8 cellular contexts compared by ENCODE assay signal in genomic region chr20:667351-668034, GRCh38. TPM values are rescaled to one million over a fixed set of nuclear protein-coding genes. Genes with fewer than 3 reads are reported as not detected.
DNase-seq lines count a peak whose midpoint lies in the region; TF ChIP-seq lines count a peak whose summit lies in the region.

No MANE protein-coding gene starts in this region.

- H3K27ac Mint-ChIP-seq in CD14-positive monocyte (peak overlapping the region in 2 of 7 donors; percentile 17 to 58), brain (peak overlapping the region; percentile 53 to 90 (median 79))

- intact Hi-C loops in CD14-positive monocyte (cut with micrococcal nuclease) = loop anchor here in 1 of 2 donors (2.0 kb wide), 1 partner anchor 15 kb away; the partner anchor contains the start of gene SRXN1

- DNase-seq in CD14-positive monocyte (ENCODE audit: low spot score) (peak; percentile 60), HFF-Myc (ENCODE audit: extremely low read depth, low read depth) (no peak), T-helper 9 cell (peak; percentile 54), left kidney (ENCODE audit: low read depth, low spot score) (peak; percentile 50), kidney glomerular epithelial cell (lab: John Stamatoyannopoulos, UW) (no peak), NCI-H1092 (lab: John Stamatoyannopoulos, UW) (no peak)
- peak; percentile 40 for DNase-seq in stimulated activated CD8-positive, alpha-beta memory T cell treated with anti-CD3 and anti-CD28 coated beads, Interleukin-15, amount 100 ng/mL, for 1 hour (ENCODE audit: low read depth)

- H3K4me3 ChIP-seq in HFF-Myc (replicated peaks; ENCODE audit: low read depth, low read length) = no peak overlapping the region

- H3K4me1 Mint-ChIP-seq in CD14-positive monocyte (peaks cover 19% of the 10 kb centered on the region), brain (peaks cover 76% of the 10 kb centered on the region)

- H3K27me3 Mint-ChIP-seq in CD14-positive monocyte (ENCODE audit: low read depth in 3 of 3) = peaks cover 52 to 71% (median 56%) of the 10 kb centered on the region in 3 donors
- peaks cover 3% of the 10 kb centered on the region for H3K27me3 Mint-ChIP-seq in brain

- peaks cover 8 to 10% of the 10 kb centered on the region in 2 donors for H3K36me3 Mint-ChIP-seq in CD14-positive monocyte
- H3K36me3 Mint-ChIP-seq in brain = peaks cover 21% of the 10 kb centered on the region

- H3K4me3 Mint-ChIP-seq in CD14-positive monocyte (no peak overlapping the region), brain (peak overlapping the region in 4 of 5 experiments; percentile 28 to 48 (median 38))

- TF ChIP-seq CTCF in CD14-positive monocyte (IDR thresholded peaks at IDR 0.05) (peak; percentile 91), HFF-Myc (IDR thresholded peaks at IDR 0.05; ENCODE audit: low read depth, low read length, missing control alignments) (peak; percentile 98), brain (conservative IDR thresholded peaks at IDR 0.05) (peak; percentile 51 to 76)

- peaks cover 0 to 13% (median 10%) of the 10 kb centered on the region in 7 donors for H3K9me3 Mint-ChIP-seq in CD14-positive monocyte
- peaks cover 0 to 3% (median 0%) of the 10 kb centered on the region in 5 experiments for H3K9me3 Mint-ChIP-seq in brain

RNA-seq across cellular contexts. Expression of gene SCRT2, which starts 8.1 kb away (rescaled TPM):
- polyA plus RNA-seq in CD14-positive monocyte (not detected), brain (ENCODE audit: insufficient read depth, low read depth, low replicate concordance) (0.98 TPM)

RNA-seq across cellular contexts. Expression of gene SRXN1, which starts 14.5 kb away (rescaled TPM):
- polyA plus RNA-seq in CD14-positive monocyte (10 to 100 TPM; 56.6 to 62.4 TPM), brain (ENCODE audit: insufficient read depth, low read depth, low replicate concordance) (7.4 TPM)

RNA-seq across cellular contexts. Expression of gene TCF15, which starts 57.4 kb away (rescaled TPM):
- polyA plus RNA-seq in CD14-positive monocyte = not detected
- polyA plus RNA-seq in brain (ENCODE audit: insufficient read depth, low read depth, low replicate concordance) = 0.49 TPM

Comparison
In these comparisons a context has a peak if more than half of its experiments do, and no peak if none do; other contexts are left out.
1. DNase-seq: peak in CD14-positive monocyte (single experiment), T-helper 9 cell (single experiment), left kidney (single experiment) and stimulated activated CD8-positive, alpha-beta memory T cell treated with anti-CD3 and anti-CD28 coated beads, Interleukin-15, amount 100 ng/mL, for 1 hour (single experiment); none in HFF-Myc (single experiment), kidney glomerular epithelial cell (single experiment) and NCI-H1092 (single experiment).
2. H3K4me3 Mint-ChIP-seq: peak in brain (4 of 5); none in CD14-positive monocyte (0 of 2).
3. Peak in every context shown above with its lines, with median percentiles within 50 percentile points of each other: CTCF ChIP-seq.